In genomic region chr1:29117381-29117780, GRCh38 we compare ENCODE assay signal across 20 cellular contexts. TPM values are rescaled to one million over a fixed set of nuclear protein-coding genes. Genes with fewer than 3 reads are reported as not detected.
DNase-seq lines count a peak whose midpoint lies in the region; ATAC-seq and TF ChIP-seq lines count a peak whose summit lies in the region.
"Had no signal": no experiment of that assay in that cellular context is flagged by ENCODE, and none has a peak within 500 bp of the region (broad histone marks: within the 10 kb centered on the region; RNA-seq: fewer than 3 reads in every experiment).

No MANE protein-coding gene starts in this region.

- no peak overlapping the region for H3K4me3 Mint-ChIP-seq in GM23338
- H3K4me3 Mint-ChIP-seq: activated CD4-positive, alpha-beta memory T cell treated with anti-CD3 and anti-CD28 coated beads for 36 hours; brain had no signal

- H3K27ac ChIP-seq in AG04450 (ENCODE audit: low read depth, low read length), result no peak overlapping the region
- no peak overlapping the region for H3K27ac ChIP-seq in GM23338 (ENCODE audit: low read depth)
- H3K27ac ChIP-seq: BLaER1 treated with 17β-estradiol and CSF1 and Interleukin-3, amounts not matched to agents 10 nM and 100 nM had no signal

- H3K4me3 ChIP-seq in AG04450 (ENCODE audit: low read depth, low read length) (no peak overlapping the region), GM23338 (no peak overlapping the region), astrocyte of the spinal cord (ENCODE audit: low read depth, low read length) (no peak overlapping the region)
- H3K4me3 ChIP-seq: BLaER1 treated with 17β-estradiol and CSF1 and Interleukin-3, amounts not matched to agents 10 nM and 100 nM; smooth muscle cell had no signal

- H4K20me1 ChIP-seq in GM23338 (replicated peaks; ENCODE audit: insufficient read depth), result no peaks in the 10 kb centered on the region; the same call in 1 of the 2 replicates

- no peak overlapping the region for H3K4me2 ChIP-seq in GM23338
- H3K4me2 ChIP-seq: BLaER1 treated with 17β-estradiol and CSF1 and Interleukin-3, amounts not matched to agents 10 nM and 100 nM; smooth muscle cell had no signal

- no peak overlapping the region for H2AFZ ChIP-seq in GM23338

- H3K4me1 Mint-ChIP-seq in GM23338, result peaks cover 13% of the 10 kb centered on the region
- H3K4me1 Mint-ChIP-seq: brain had no signal

- H3K36me3 ChIP-seq in GM23338 (ENCODE audit: insufficient read depth), result no peaks in the 10 kb centered on the region

- no peaks in the 10 kb centered on the region for H3K79me2 ChIP-seq in GM23338 (replicated peaks; ENCODE audit: insufficient read depth)

- no peak for ATAC-seq in GM23338
- ATAC-seq in left lobe of liver, result peak; percentile 67
- ATAC-seq in HG02759 (IDR thresholded peaks at IDR 0.05; ENCODE audit: unreplicated experiment), result no peak
- ATAC-seq in left colon, result no peak

- POLR2A ChIA-PET in AG04450 (lab: Yijun Ruan, JAX), result no interaction called here

- CTCF ChIA-PET in AG04450 (lab: Charles Lee), result interaction anchor here (0.7 to 1.5 kb wide), 5 partner anchors 10 to 76 kb away, joined by 3 to 4 read pairs (median 3); no protein-coding TSS in a partner anchor

- peaks cover 20% of the 10 kb centered on the region for H3K36me3 Mint-ChIP-seq in GM23338 (ENCODE audit: low read depth)

- peaks cover 14% of the 10 kb centered on the region; the same call in 1 of the 2 replicates for H3F3A ChIP-seq in GM23338 (replicated peaks; ENCODE audit: low read depth)

- no peaks in the 10 kb centered on the region for H3K27me3 ChIP-seq in AG04450 (ENCODE audit: control insufficient read depth, insufficient read depth, low read length)
- H3K27me3 ChIP-seq in GM23338 (ENCODE audit: insufficient read depth), result peaks cover 23% of the 10 kb centered on the region

- H3K4me1 ChIP-seq in GM23338 (ENCODE audit: insufficient read depth), result peaks cover 14% of the 10 kb centered on the region; the same call in 1 of the 2 replicates

- intact Hi-C loops in left colon (cut with DNase I, micrococcal nuclease), result no loop called here

- peaks cover 22% of the 10 kb centered on the region for H3K27me3 Mint-ChIP-seq in GM23338 (ENCODE audit: insufficient read depth, low read depth, poor library complexity)

- no peaks in the 10 kb centered on the region; the same call in 1 of the 2 replicates for H3K9me3 ChIP-seq in AG04450 (ENCODE audit: control insufficient read depth, insufficient read depth, low read length)
- H3K9me3 ChIP-seq: BLaER1 treated with 17β-estradiol and CSF1 and Interleukin-3, amounts not matched to agents 10 nM and 100 nM had no signal

- in situ Hi-C loops in astrocyte of the spinal cord (cut with HindIII; ENCODE audit: low sequenced_read_pairs), result no loop called here
- in situ Hi-C loops in GM13976 (cut with MboI; ENCODE audit: low sequenced_read_pairs, unreplicated experiment), result no loop called here

- H3K9me2 ChIP-seq in GM23338 (ENCODE audit: insufficient read depth), result no peaks in the 10 kb centered on the region

- TF ChIP-seq CTCF in AG04450 (IDR thresholded peaks at IDR 0.05; ENCODE audit: low read depth, low read length) (peak; percentile 36; the same call in 1 of the 2 replicates), GM23338 (conservative IDR thresholded peaks at IDR 0.05; ENCODE audit: low read depth in 2 of 2) (peak; percentile 46 to 67), astrocyte of the spinal cord (IDR thresholded peaks at IDR 0.05; ENCODE audit: low read depth, low read length) (peak; percentile 27), GM13976 (IDR thresholded peaks at IDR 0.05; ENCODE audit: borderline replicate concordance, control extremely low read depth, extremely low read depth, insufficient read depth, missing control alignments) (no peak)

- no peak for DNase-seq in AG04450 (ENCODE audit: low read depth, low spot score)
- DNase-seq in GM23338 (ENCODE audit: low spot score), result peak; percentile 52
- DNase-seq in astrocyte of the spinal cord (ENCODE audit: low read depth, low spot score), result no peak
- DNase-seq in left lobe of liver (ENCODE audit: low spot score), result no peak
- no peak for DNase-seq in NCI-H1436 (lab: John Stamatoyannopoulos, UW)
- DNase-seq in GM13976 (ENCODE audit: low spot score), result no peak
- no peak for DNase-seq in left colon
- DNase-seq: activated CD4-positive, alpha-beta memory T cell treated with anti-CD3 and anti-CD28 coated beads for 36 hours; effector CD8-positive, alpha-beta T cell; MM.1S; NCI-H2081; NCI-H748 treated with DMSO at 0.1 percent for 48 hours; nucleus accumbens; Right ventricle myocardium superior had no signal

- no peaks in the 10 kb centered on the region for H3K9me3 Mint-ChIP-seq in GM23338
- H3K9me3 Mint-ChIP-seq: activated CD4-positive, alpha-beta memory T cell treated with anti-CD3 and anti-CD28 coated beads for 36 hours; brain had no signal

- H3K27ac Mint-ChIP-seq in GM23338, result no peak overlapping the region
- H3K27ac Mint-ChIP-seq: activated CD4-positive, alpha-beta memory T cell treated with anti-CD3 and anti-CD28 coated beads for 36 hours; brain had no signal

TF ChIP-seq in GM23338, 12 proteins besides CTCF, POLR2A, EP300 and RAD21 (continues in another document):
- no peak for TF ChIP-seq EZH2 (IDR thresholded peaks at IDR 0.05; ENCODE audit: low read depth, unreplicated experiment)
- no peak for TF ChIP-seq JUNB (IDR thresholded peaks at IDR 0.05; ENCODE audit: unreplicated experiment)
- no peak for TF ChIP-seq ZNF462 (CRISPR knock-in tag; IDR thresholded peaks at IDR 0.05)
- no peak for TF ChIP-seq STAT1 (IDR thresholded peaks at IDR 0.05; ENCODE audit: unreplicated experiment)

RNA-seq across cellular contexts. Expression of gene TMEM200B, which starts 6.3 kb away (rescaled TPM):
- polyA plus RNA-seq in AG04450 (2011; rRNA removed) (9.8 and 10.5 TPM in 2 replicates), GM23338 (2016; fragmentation: Nextera tagmentation; extraction: Ambion mirVana) (4.9 and 5.3 TPM in 2 replicates)
- polyA minus RNA-seq in AG04450 (2011; rRNA and poly(A)+ RNA removed), result 5.5 and 6.2 TPM in 2 replicates
- total RNA-seq in GM23338 (2014; rRNA removed; shearing (Covaris generic)), result 8.7 TPM in 2 replicates
- total RNA-seq in left lobe of liver (2.0 TPM), left colon (1 to 10 TPM; 1.3 to 6.3 TPM)
- total RNA-seq: HT-29, mononuclear cell had no signal
